In genomic region chr4:97215426-97215825, GRCh38 we compare ENCODE assay signal across 20 cellular contexts.
"Had no signal": no experiment of that assay in that cellular context is flagged by ENCODE, and none has a peak within 500 bp of the region (broad histone marks: within the 10 kb centered on the region; RNA-seq: fewer than 3 reads in every experiment).

No MANE protein-coding gene starts in this region.

- H3K27ac Mint-ChIP-seq: activated naive CD4-positive, alpha-beta T cell treated with anti-CD3 and anti-CD28 coated beads, Interleukin-2, amount 50 U/mL, for 72 hours; activated T-cell treated with anti-CD3 and anti-CD28 coated beads, Interleukin-2, amount 50 U/mL, for 24 hours; activated T-helper 17 cell treated with anti-CD3 and anti-CD28 coated beads, Interleukin-2, amount 50 U/mL, for 72 hours; nephron; stimulated activated effector memory CD8-positive, alpha-beta T cell treated with anti-CD3 and anti-CD28 coated beads, Interleukin-12 subunit alpha, Interleukin-12 subunit beta, amount 100 ng/mL, for 72 hours; stimulated activated naive CD8-positive, alpha-beta T cell treated with anti-CD3 and anti-CD28 coated beads, Interleukin-15, amount 100 ng/mL, for 72 hours; WTC11 had no signal

- DNase-seq: activated T-cell treated with anti-CD3 and anti-CD28 coated beads, Interleukin-2, amount 50 U/mL, for 24 hours; adrenal gland; central memory CD4-positive, alpha-beta T cell; hypothalamus; left ventricle myocardium superior; mammary epithelial cell; nucleus accumbens; right lobe of liver; stimulated activated CD4-positive, alpha-beta T cell treated with anti-CD3 and anti-CD28 coated beads, Interleukin-2, amount 100 ng/mL, for 24 hours; stimulated activated naive CD8-positive, alpha-beta T cell treated with anti-CD3 and anti-CD28 coated beads, Interleukin-15, amount 100 ng/mL, for 72 hours; tibial artery had no signal

- H3K36me3 ChIP-seq: adrenal gland, ascending aorta, esophagus muscularis mucosa, right lobe of liver, tibial artery had no signal

- H3K4me3 ChIP-seq: adrenal gland, ascending aorta, coronary artery, esophagus muscularis mucosa, right lobe of liver, skin epidermis, tibial artery had no signal

- H3K27me3 ChIP-seq: adrenal gland, ascending aorta, esophagus muscularis mucosa, right lobe of liver, tibial artery had no signal

- H3K27me3 Mint-ChIP-seq: activated T-cell treated with anti-CD3 and anti-CD28 coated beads, Interleukin-2, amount 50 U/mL, for 24 hours; activated T-helper 17 cell treated with anti-CD3 and anti-CD28 coated beads, Interleukin-2, amount 50 U/mL, for 72 hours; stimulated activated naive CD8-positive, alpha-beta T cell treated with anti-CD3 and anti-CD28 coated beads, Interleukin-15, amount 100 ng/mL, for 72 hours had no signal

- H3K4me1 Mint-ChIP-seq: activated T-helper 17 cell treated with anti-CD3 and anti-CD28 coated beads, Interleukin-2, amount 50 U/mL, for 72 hours; nephron; stimulated activated effector memory CD8-positive, alpha-beta T cell treated with anti-CD3 and anti-CD28 coated beads, Interleukin-12 subunit alpha, Interleukin-12 subunit beta, amount 100 ng/mL, for 72 hours; stimulated activated naive CD8-positive, alpha-beta T cell treated with anti-CD3 and anti-CD28 coated beads, Interleukin-15, amount 100 ng/mL, for 72 hours; WTC11 had no signal

- H3K4me3 Mint-ChIP-seq: activated T-cell treated with anti-CD3 and anti-CD28 coated beads, Interleukin-2, amount 50 U/mL, for 24 hours; activated T-helper 17 cell treated with anti-CD3 and anti-CD28 coated beads, Interleukin-2, amount 50 U/mL, for 72 hours; nephron; stimulated activated effector memory CD8-positive, alpha-beta T cell treated with anti-CD3 and anti-CD28 coated beads, Interleukin-12 subunit alpha, Interleukin-12 subunit beta, amount 100 ng/mL, for 72 hours; stimulated activated naive CD8-positive, alpha-beta T cell treated with anti-CD3 and anti-CD28 coated beads, Interleukin-15, amount 100 ng/mL, for 72 hours; WTC11 had no signal

- ATAC-seq: activated naive CD4-positive, alpha-beta T cell treated with anti-CD3 and anti-CD28 coated beads, Interleukin-2, amount 50 U/mL, for 72 hours; activated T-helper 17 cell treated with anti-CD3 and anti-CD28 coated beads, Interleukin-2, amount 50 U/mL, for 72 hours; left ventricle myocardium superior; right lobe of liver; stimulated activated effector memory CD8-positive, alpha-beta T cell treated with anti-CD3 and anti-CD28 coated beads, Interleukin-12 subunit alpha, Interleukin-12 subunit beta, amount 100 ng/mL, for 72 hours; stimulated activated naive CD8-positive, alpha-beta T cell treated with anti-CD3 and anti-CD28 coated beads, Interleukin-15, amount 100 ng/mL, for 72 hours; WTC11 had no signal

- H3K36me3 Mint-ChIP-seq: activated naive CD4-positive, alpha-beta T cell treated with anti-CD3 and anti-CD28 coated beads, Interleukin-2, amount 50 U/mL, for 72 hours; stimulated activated effector memory CD8-positive, alpha-beta T cell treated with anti-CD3 and anti-CD28 coated beads, Interleukin-12 subunit alpha, Interleukin-12 subunit beta, amount 100 ng/mL, for 72 hours; WTC11 had no signal

- H3K9me3 Mint-ChIP-seq: nephron, WTC11 had no signal

- H3K9me3 ChIP-seq: adrenal gland, ascending aorta, esophagus muscularis mucosa, right lobe of liver, tibial artery had no signal
